25 cellular contexts compared by ENCODE assay signal in genomic region chr5:115452791-115453190, GRCh38.
DNase-seq lines count a peak whose midpoint lies in the region; ATAC-seq and TF ChIP-seq lines count a peak whose summit lies in the region.
"Had no signal": no experiment of that assay in that cellular context is flagged by ENCODE, and none has a peak within 500 bp of the region (broad histone marks: within the 10 kb centered on the region; RNA-seq: fewer than 3 reads in every experiment).

No MANE protein-coding gene starts in this region.

- H4K20me1 ChIP-seq in GM23248 (ENCODE audit: insufficient read depth), result no peaks in the 10 kb centered on the region
- H4K20me1 ChIP-seq: BLaER1 treated with 17β-estradiol and CSF1 and Interleukin-3, amounts not matched to agents 10 nM and 100 nM had no signal

- H3K27me3 ChIP-seq in GM23248 (replicated peaks; ENCODE audit: insufficient read depth) (no peaks in the 10 kb centered on the region), body of pancreas (no peaks in the 10 kb centered on the region), stomach (no peaks in the 10 kb centered on the region), gastroesophageal sphincter (no peaks in the 10 kb centered on the region)
- H3K27me3 ChIP-seq in CD8-positive, alpha-beta T cell (ENCODE audit: insufficient read depth, low read length), result no peaks in the 10 kb centered on the region
- H3K27me3 ChIP-seq: BLaER1 treated with 17β-estradiol and CSF1 and Interleukin-3, amounts not matched to agents 10 nM and 100 nM; pancreas; tibial artery had no signal

- H3K4me1 ChIP-seq in GM23248 (ENCODE audit: insufficient read depth), result peaks cover 59% of the 10 kb centered on the region
- peaks cover 76% of the 10 kb centered on the region for H3K4me1 ChIP-seq in body of pancreas
- H3K4me1 ChIP-seq in stomach, result peaks cover 14 to 71% (median 50%) of the 10 kb centered on the region in 4 donors
- no peaks in the 10 kb centered on the region for H3K4me1 ChIP-seq in CD8-positive, alpha-beta T cell (ENCODE audit: insufficient read depth, low read length)
- peaks cover 0 to 12% (median 0%) of the 10 kb centered on the region in 3 donors for H3K4me1 ChIP-seq in gastroesophageal sphincter

- CTCF ChIA-PET in CD8-positive, alpha-beta T cell (lab: Charles Lee), result no interaction called here

- H3K9me2 ChIP-seq in GM23248 (ENCODE audit: insufficient read depth), result no peaks in the 10 kb centered on the region

- no peak overlapping the region for H3K27ac Mint-ChIP-seq in CD8-positive, alpha-beta T cell
- H3K27ac Mint-ChIP-seq: activated CD4-positive, alpha-beta T cell treated with anti-CD3 and anti-CD28 coated beads for 36 hours; activated naive CD8-positive, alpha-beta T cell; endodermal cell; T-helper 2 cell treated with Interferon-gamma antibody and Interleukin-4, amounts not matched to agents 5 μg/mL and 100 μg/mL, for 36 hours had no signal

- H3K4me2 ChIP-seq in GM23248 (ENCODE audit: unreplicated experiment), result peak overlapping the region; percentile 56

- DNase-seq in GM23248, result peak; percentile 68
- no peak for DNase-seq in body of pancreas
- no peak for DNase-seq in left colon
- no peak for DNase-seq in stomach
- DNase-seq in CD8-positive, alpha-beta T cell, result no peak
- no peak for DNase-seq in activated CD8-positive, alpha-beta memory T cell treated with anti-CD3 and anti-CD28 coated beads, Interleukin-2, amount 50 U/mL, for 4 hours
- DNase-seq in RKO (ENCODE audit: low spot score), result no peak
- DNase-seq: activated CD4-positive, alpha-beta T cell treated with anti-CD3 and anti-CD28 coated beads for 36 hours; activated CD8-positive, alpha-beta memory T cell treated with anti-CD3 and anti-CD28 coated beads for 24 hours; activated effector memory CD4-positive, alpha-beta T cell treated with Interleukin-2 at 50 U/mL for 16 hours; anterior cingulate cortex; endodermal cell; Kasumi-1; left cardiac atrium; mammary epithelial cell; SIG-M5; tibial artery had no signal

- TF ChIP-seq CTCF in body of pancreas (IDR thresholded peaks at IDR 0.05) (no peak), stomach (IDR thresholded peaks at IDR 0.05) (no peak), gastroesophageal sphincter (IDR thresholded peaks at IDR 0.05) (no peak)
- TF ChIP-seq CTCF in CD8-positive, alpha-beta T cell (IDR thresholded peaks at IDR 0.05), result no peak

- H3K27ac ChIP-seq in GM23248 (peak overlapping the region; percentile 50), body of pancreas (peak overlapping the region in 3 of 4 donors; percentile 53 to 77 (median 60)), stomach (peak overlapping the region; percentile 44 to 68 (median 66)), gastroesophageal sphincter (no peak overlapping the region)
- H3K27ac ChIP-seq in CD8-positive, alpha-beta T cell (ENCODE audit: low read depth, low read length), result no peak overlapping the region
- H3K27ac ChIP-seq: tibial artery had no signal

- peaks cover 9% of the 10 kb centered on the region for H3K27me3 Mint-ChIP-seq in CD8-positive, alpha-beta T cell (ENCODE audit: low read depth)

- in situ Hi-C loops in GM23248 (cut with MboI), result no loop called here

- H3K9ac ChIP-seq in GM23248, result peak overlapping the region; percentile 23; the same call in 1 of the 2 replicates

- 22 to 26% methylated on average over 1 of the region's 1 CpG for WGBS in GM23248 (ENCODE audit: low coverage in 1 of 2, low lambda C conversion rate in 2 of 2, missing lambda C conversion rate in 2 of 2), 2 experiments
- 75 to 88% methylated on average over 1 of the region's 1 CpG for WGBS in body of pancreas, 2 donors
- WGBS in stomach, 5 donors, result 34 to 59% (median 43%) methylated on average over 1 of the region's 1 CpG
- 71 to 88% methylated on average over 1 of the region's 1 CpG for WGBS in gastroesophageal sphincter (ENCODE audit: low coverage in 1 of 2), 2 donors

- intact Hi-C loops in body of pancreas (cut with DNase I) (no loop called here), left colon (cut with DNase I, micrococcal nuclease) (no loop called here), stomach (cut with DNase I; ENCODE audit: low total_unique reads) (no loop called here)
- intact Hi-C loops in CD8-positive, alpha-beta T cell (cut with DNase I, micrococcal nuclease), result no loop called here

- no peak overlapping the region for H2AFZ ChIP-seq in GM23248

- no peaks in the 10 kb centered on the region for H3K9me3 Mint-ChIP-seq in CD8-positive, alpha-beta T cell
- H3K9me3 Mint-ChIP-seq: endodermal cell; T-helper 2 cell treated with Interferon-gamma antibody and Interleukin-4, amounts not matched to agents 5 μg/mL and 100 μg/mL, for 36 hours had no signal

- H3K4me3 ChIP-seq in GM23248 (no peak overlapping the region; the same call in 1 of the 2 replicates), body of pancreas (no peak overlapping the region), stomach (no peak overlapping the region), gastroesophageal sphincter (no peak overlapping the region)
- H3K4me3 ChIP-seq in CD8-positive, alpha-beta T cell (ENCODE audit: low read depth, low read length), result no peak overlapping the region
- H3K4me3 ChIP-seq: BLaER1 treated with 17β-estradiol and CSF1 and Interleukin-3, amounts not matched to agents 10 nM and 100 nM; pancreas; tibial artery had no signal

- H3F3A ChIP-seq in GM23248 (ENCODE audit: insufficient read depth), result peaks cover 55% of the 10 kb centered on the region

- no peaks in the 10 kb centered on the region for H3K36me3 Mint-ChIP-seq in CD8-positive, alpha-beta T cell
- H3K36me3 Mint-ChIP-seq: activated naive CD8-positive, alpha-beta T cell had no signal

- ATAC-seq in body of pancreas (no peak), left colon (peak; percentile 12), gastroesophageal sphincter (no peak)
- no peak for ATAC-seq in CD8-positive, alpha-beta T cell
- ATAC-seq: activated CD4-positive, alpha-beta T cell treated with anti-CD3 and anti-CD28 coated beads for 36 hours; esophagus mucosa; HCT116; left cardiac atrium; Panc1 had no signal

- H3K4me1 Mint-ChIP-seq in CD8-positive, alpha-beta T cell (ENCODE audit: low read depth), result no peaks in the 10 kb centered on the region

- no peak for TF ChIP-seq EP300 in stomach (IDR thresholded peaks at IDR 0.05)
- TF ChIP-seq EP300 in gastroesophageal sphincter (IDR thresholded peaks at IDR 0.05), result no peak

- no peak overlapping the region for H3K4me3 Mint-ChIP-seq in CD8-positive, alpha-beta T cell
- H3K4me3 Mint-ChIP-seq: activated CD4-positive, alpha-beta T cell treated with anti-CD3 and anti-CD28 coated beads for 36 hours; activated naive CD8-positive, alpha-beta T cell; endodermal cell; T-helper 2 cell treated with Interferon-gamma antibody and Interleukin-4, amounts not matched to agents 5 μg/mL and 100 μg/mL, for 36 hours had no signal

- POLR2A ChIA-PET in CD8-positive, alpha-beta T cell (lab: Charles Lee), result interaction anchor here (0.6 kb wide), 1 partner anchor 75 kb away, joined by 3 read pairs; no protein-coding TSS in a partner anchor

- H3K79me2 ChIP-seq in GM23248 (ENCODE audit: insufficient read depth), result no peaks in the 10 kb centered on the region

- H3K9me3 ChIP-seq in GM23248 (ENCODE audit: low read depth) (no peaks in the 10 kb centered on the region), body of pancreas (no peaks in the 10 kb centered on the region), stomach (no peaks in the 10 kb centered on the region), gastroesophageal sphincter (no peaks in the 10 kb centered on the region)
- H3K9me3 ChIP-seq in CD8-positive, alpha-beta T cell (ENCODE audit: low read length), result no peaks in the 10 kb centered on the region
- H3K9me3 ChIP-seq: BLaER1 treated with 17β-estradiol and CSF1 and Interleukin-3, amounts not matched to agents 10 nM and 100 nM; pancreas; tibial artery had no signal

- no peaks in the 10 kb centered on the region for H3K36me3 ChIP-seq in GM23248 (ENCODE audit: low read depth)
- H3K36me3 ChIP-seq in body of pancreas (replicated peaks in 1 of 2; ENCODE audit: insufficient read depth in 1 of 2, low read depth in 2 of 2), result no peaks in the 10 kb centered on the region
- no peaks in the 10 kb centered on the region for H3K36me3 ChIP-seq in stomach
- H3K36me3 ChIP-seq in CD8-positive, alpha-beta T cell (ENCODE audit: insufficient read depth, low read length), result no peaks in the 10 kb centered on the region
- H3K36me3 ChIP-seq in gastroesophageal sphincter, result no peaks in the 10 kb centered on the region
- H3K36me3 ChIP-seq: BLaER1 treated with 17β-estradiol and CSF1 and Interleukin-3, amounts not matched to agents 10 nM and 100 nM; pancreas; tibial artery had no signal

- TF ChIP-seq POLR2A in body of pancreas (IDR thresholded peaks at IDR 0.05), result no peak
- TF ChIP-seq POLR2A in stomach (IDR thresholded peaks at IDR 0.05), result no peak
- no peak for TF ChIP-seq POLR2A in gastroesophageal sphincter (IDR thresholded peaks at IDR 0.05)

Comparison
In these comparisons a context has a peak if more than half of its experiments do, and no peak if none do; other contexts are left out.
1. H3K27ac ChIP-seq: peak in GM23248 (single experiment), body of pancreas (3 of 4) and stomach (5 of 5); none in CD8-positive, alpha-beta T cell (single experiment) and gastroesophageal sphincter (0 of 4).